Comparison of ENCODE assay signal across 24 cellular contexts in the genomic region with DNA sequence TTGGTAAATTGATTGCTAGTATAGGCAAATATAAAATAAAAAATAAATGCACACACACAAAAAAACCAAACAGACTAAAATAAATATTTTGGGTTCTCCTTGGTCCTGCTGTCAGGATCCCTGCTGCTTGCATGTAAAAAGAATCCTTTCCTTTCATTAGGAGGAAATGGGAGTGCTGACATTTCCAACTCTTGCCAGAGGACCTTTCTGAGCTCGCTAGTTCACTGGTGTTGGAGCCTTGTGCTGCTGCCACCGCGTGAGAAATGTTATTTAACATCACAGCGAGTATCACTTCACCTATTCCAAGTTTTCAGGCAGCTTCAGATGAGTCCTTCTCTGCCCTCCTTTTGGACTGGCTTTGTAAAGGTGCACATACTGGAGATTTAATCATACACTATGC.
DNase-seq lines count a peak whose midpoint lies in the region; ATAC-seq, FAIRE-seq and TF ChIP-seq lines count a peak whose summit lies in the region.
"Had no signal": no experiment of that assay in that cellular context is flagged by ENCODE, and none has a peak within 500 bp of the region (broad histone marks: within the 10 kb centered on the region; RNA-seq: fewer than 3 reads in every experiment).

No MANE protein-coding gene starts in this region.

- H2AFZ ChIP-seq in H1 (ENCODE audit: low read length): no peak overlapping the region

- H3K4me3 ChIP-seq in HUES6 (ENCODE audit: low read depth, low read length): peak overlapping the region; percentile 28; the same call in 1 of the 2 replicates
- H3K4me3 ChIP-seq in H1 (ENCODE audit: extremely low read depth in 1 of 4, insufficient read depth in 2 of 4, low read depth in 3 of 4, low read length in 4 of 4): no peak overlapping the region
- no peak overlapping the region for H3K4me3 ChIP-seq in mesendoderm (ENCODE audit: low read length)
- H3K4me3 ChIP-seq: BLaER1 treated with 17β-estradiol and CSF1 and Interleukin-3, amounts not matched to agents 10 nM and 100 nM; HAP-1; SJSA1 had no signal

- FAIRE-seq in H1 (lab: Jason Lieb, UNC): peak; percentile 60
- FAIRE-seq: D721Med, GM19239, RCC 7860 had no signal

- H2BK120ac ChIP-seq in H1 (replicated peaks; ENCODE audit: low read depth, low read length): no peak overlapping the region
- H2BK120ac ChIP-seq in mesendoderm (ENCODE audit: low read depth, low read length): no peak overlapping the region

- H2AK5ac ChIP-seq in H1 (ENCODE audit: low read depth, low read length) (no peak overlapping the region), mesendoderm (ENCODE audit: low read length) (no peak overlapping the region)

- H2BK5ac ChIP-seq in H1 (ENCODE audit: low read depth, low read length): no peak overlapping the region
- no peak overlapping the region for H2BK5ac ChIP-seq in mesendoderm (ENCODE audit: low read length)

- H3K79me1 ChIP-seq in H1 (ENCODE audit: low read depth, low read length): no peaks in the 10 kb centered on the region
- no peaks in the 10 kb centered on the region for H3K79me1 ChIP-seq in mesendoderm (ENCODE audit: low read length)

- H3K27ac ChIP-seq in HUES6 (ENCODE audit: low read depth, low read length): no peak overlapping the region
- no peak overlapping the region for H3K27ac ChIP-seq in H1 (ENCODE audit: low read depth, low read length)
- no peak overlapping the region for H3K27ac ChIP-seq in mesendoderm (ENCODE audit: low read depth, low read length)
- H3K27ac ChIP-seq: BLaER1 treated with 17β-estradiol and CSF1 and Interleukin-3, amounts not matched to agents 10 nM and 100 nM; HL-60; SJSA1 had no signal

- no peak overlapping the region for H4K5ac ChIP-seq in H1 (ENCODE audit: insufficient read length, low read depth, low read length)
- H4K5ac ChIP-seq in mesendoderm (ENCODE audit: low read length): no peak overlapping the region

- H4K91ac ChIP-seq in H1 (replicated peaks; ENCODE audit: insufficient read length, low read length): no peak overlapping the region

- no peaks in the 10 kb centered on the region for H3K9me3 ChIP-seq in HUES6 (ENCODE audit: control insufficient read depth, insufficient read depth, low read depth, low read length)
- no peaks in the 10 kb centered on the region; a peak in 1 of 4 replicates for H3K9me3 ChIP-seq in H1 (ENCODE audit: insufficient read depth in 2 of 2, low read depth in 1 of 2, low read length in 1 of 2)
- H3K9me3 ChIP-seq: BLaER1 treated with 17β-estradiol and CSF1 and Interleukin-3, amounts not matched to agents 10 nM and 100 nM; HAP-1; SJSA1 had no signal

- H3K4me2 ChIP-seq in H1 (ENCODE audit: insufficient read depth in 1 of 2, low read depth in 2 of 2, low read length in 2 of 2): no peak overlapping the region
- H3K4me2 ChIP-seq in mesendoderm (ENCODE audit: low read length): no peak overlapping the region
- H3K4me2 ChIP-seq: BLaER1 treated with 17β-estradiol and CSF1 and Interleukin-3, amounts not matched to agents 10 nM and 100 nM had no signal

- no peak for TF ChIP-seq CTCF in H1 (IDR thresholded peaks at IDR 0.05; ENCODE audit: control extremely low read depth in 1 of 3, insufficient read depth in 1 of 3, low read depth in 1 of 3, low read length in 3 of 3)
- no peak for TF ChIP-seq CTCF in mesothelial cell of epicardium (IDR thresholded peaks at IDR 0.05; ENCODE audit: unreplicated experiment)

- H3K23me2 ChIP-seq in H1 (ENCODE audit: low read depth, low read length): no peaks in the 10 kb centered on the region

- no peak overlapping the region for H3K4me3 Mint-ChIP-seq in mesothelial cell of epicardium
- H3K4me3 Mint-ChIP-seq: CD4-positive, alpha-beta memory T cell had no signal

- H3K27me3 Mint-ChIP-seq in mesothelial cell of epicardium (ENCODE audit: low read depth): peaks cover 4% of the 10 kb centered on the region

- WGBS in H1 (ENCODE audit: extremely low coverage in 1 of 2, insufficient coverage in 1 of 2, insufficient read length in 1 of 2, insufficient replicate concordance in 2 of 2, low coverage in 1 of 2, low lambda C conversion rate in 2 of 2, missing lambda C conversion rate in 1 of 2), 2 experiments: 44% methylated on average over 4 of the region's 4 CpGs; no CpG with 5 or more reads in 1 of the 2 experiments
- no CpG with 5 or more reads among the region's 4 CpGs for WGBS in mesendoderm (ENCODE audit: extremely low coverage, insufficient coverage, low lambda C conversion rate)

- no peaks in the 10 kb centered on the region for H3K4me1 Mint-ChIP-seq in mesothelial cell of epicardium
- H3K4me1 Mint-ChIP-seq: CD4-positive, alpha-beta memory T cell had no signal

- no peak for TF ChIP-seq RAD21 in H1 (IDR thresholded peaks at IDR 0.05 in 1 of 2, conservative IDR thresholded peaks at IDR 0.05 in 1 of 2; ENCODE audit: low read depth in 2 of 2, low read length in 2 of 2)

- H3K27ac Mint-ChIP-seq in mesothelial cell of epicardium: no peak overlapping the region
- H3K27ac Mint-ChIP-seq: CD4-positive, alpha-beta memory T cell had no signal

- H3K23ac ChIP-seq in H1 (ENCODE audit: insufficient read length) (no peak overlapping the region), mesendoderm (ENCODE audit: low read length) (no peak overlapping the region)

- H4K8ac ChIP-seq in H1 (ENCODE audit: extremely low read depth, insufficient read depth, low read length) (no peak overlapping the region), mesendoderm (ENCODE audit: low read depth, low read length) (no peak overlapping the region)

- no peaks in the 10 kb centered on the region for H4K20me1 ChIP-seq in H1 (replicated peaks in 1 of 2; ENCODE audit: control insufficient read depth in 1 of 2, insufficient read depth in 2 of 2, low read length in 2 of 2)
- H4K20me1 ChIP-seq: BLaER1 treated with 17β-estradiol and CSF1 and Interleukin-3, amounts not matched to agents 10 nM and 100 nM had no signal

- no peak overlapping the region for H3K4ac ChIP-seq in H1 (replicated peaks; ENCODE audit: insufficient read length, low read depth, low read length)
- no peak overlapping the region for H3K4ac ChIP-seq in mesendoderm (ENCODE audit: low read depth, low read length)

- no peak overlapping the region for H3K9ac ChIP-seq in HUES6 (ENCODE audit: low read length)
- no peak overlapping the region for H3K9ac ChIP-seq in H1 (replicated peaks in 1 of 4; ENCODE audit: extremely low read depth in 1 of 4, low read depth in 3 of 4, low read length in 3 of 4)
- H3K9ac ChIP-seq in mesendoderm (ENCODE audit: low read length): no peak overlapping the region
- H3K9ac ChIP-seq: BLaER1 treated with 17β-estradiol and CSF1 and Interleukin-3, amounts not matched to agents 10 nM and 100 nM had no signal

- H3K18ac ChIP-seq in H1 (ENCODE audit: extremely low read depth, low read length): no peak overlapping the region
- no peak overlapping the region for H3K18ac ChIP-seq in mesendoderm (ENCODE audit: low read length)

- CTCF ChIA-PET in H1 (lab: Charles Lee; ENCODE audit: partially characterized antibody): interaction anchor here (1.0 kb wide), 1 partner anchor 11 kb away, joined by 3 read pairs; no protein-coding TSS in a partner anchor

- no peaks in the 10 kb centered on the region for H3K27me3 ChIP-seq in HUES6 (ENCODE audit: control insufficient read depth, insufficient read depth, low read length)
- no peaks in the 10 kb centered on the region for H3K27me3 ChIP-seq in H1 (replicated peaks in 1 of 4; ENCODE audit: control insufficient read depth in 3 of 4, extremely low read depth in 1 of 4, insufficient read depth in 3 of 4, low read length in 3 of 4)
- no peaks in the 10 kb centered on the region for H3K27me3 ChIP-seq in mesendoderm (ENCODE audit: insufficient read depth, low read length, poor library complexity)
- H3K27me3 ChIP-seq: BLaER1 treated with 17β-estradiol and CSF1 and Interleukin-3, amounts not matched to agents 10 nM and 100 nM; SJSA1 had no signal

- DNase-seq in ELF-1 (ENCODE audit: low read depth, low spot score) (peak; percentile 12), H1 (ENCODE audit: low read depth in 1 of 2, low spot score in 2 of 2) (no peak), mesendoderm (peak; percentile 20), NCI-H1930 (lab: John Stamatoyannopoulos, UW) (no peak), mesothelial cell of epicardium (ENCODE audit: low spot score in 2 of 2, unreplicated experiment in 2 of 2) (no peak)
- no peak for DNase-seq in stimulated activated CD4-positive, alpha-beta T cell treated with anti-CD3 and anti-CD28 coated beads, Interleukin-15, amount 100 ng/mL, for 24 hours
- DNase-seq: ACHN; CD4-positive, alpha-beta memory T cell; DMS53; GF-D8; KG1; NCI-H1092; NCI-H1436 treated with DMSO at 0.1 percent for 48 hours; NCI-H510A; OCI-M1 had no signal

- H3K36me3 ChIP-seq in HUES6 (ENCODE audit: control insufficient read depth, insufficient read depth, low read length) (no peaks in the 10 kb centered on the region), H1 (ENCODE audit: control insufficient read depth in 2 of 4, insufficient read depth in 4 of 4, low read length in 3 of 4) (no peaks in the 10 kb centered on the region), mesendoderm (ENCODE audit: control insufficient read depth, insufficient read depth, low read length) (no peaks in the 10 kb centered on the region)
- H3K36me3 ChIP-seq: BLaER1 treated with 17β-estradiol and CSF1 and Interleukin-3, amounts not matched to agents 10 nM and 100 nM; HAP-1; SJSA1 had no signal

- TF ChIP-seq POLR2A in H1 (IDR thresholded peaks at IDR 0.05; ENCODE audit: control extremely low read depth in 1 of 2, low read depth in 2 of 2, low read length in 2 of 2): no peak

- POLR2A ChIA-PET in H1 (lab: Charles Lee; ENCODE audit: partially characterized antibody): no interaction called here

- ATAC-seq in GM18873 (IDR thresholded peaks at IDR 0.05; ENCODE audit: low FRiP score, unreplicated experiment): no peak

- H3K4me1 ChIP-seq in HUES6 (ENCODE audit: control insufficient read depth, insufficient read depth, low read length) (peaks cover 8% of the 10 kb centered on the region), H1 (replicated peaks in 1 of 4; ENCODE audit: control insufficient read depth in 3 of 4, insufficient read depth in 4 of 4, low read length in 3 of 4) (peaks cover 0 to 3% (median 0%) of the 10 kb centered on the region in 4 experiments; a peak in 3 of 7 replicates), mesendoderm (ENCODE audit: control insufficient read depth, low read depth, low read length) (no peaks in the 10 kb centered on the region)
- H3K4me1 ChIP-seq: BLaER1 treated with 17β-estradiol and CSF1 and Interleukin-3, amounts not matched to agents 10 nM and 100 nM; HAP-1; SJSA1 had no signal

- no peak for TF ChIP-seq EP300 in H1 (IDR thresholded peaks at IDR 0.05; ENCODE audit: borderline replicate concordance in 1 of 2, low read depth in 2 of 2, low read length in 2 of 2)

- H3K79me2 ChIP-seq in H1 (ENCODE audit: control insufficient read depth in 1 of 2, insufficient read depth in 2 of 2, low read length in 2 of 2) (no peaks in the 10 kb centered on the region), mesendoderm (ENCODE audit: control insufficient read depth, insufficient read depth, low read length) (no peaks in the 10 kb centered on the region)

- H3K14ac ChIP-seq in H1 (ENCODE audit: insufficient read length): no peak overlapping the region

- no peak overlapping the region for H2BK15ac ChIP-seq in H1 (ENCODE audit: low read length)
- no peak overlapping the region for H2BK15ac ChIP-seq in mesendoderm (replicated peaks; ENCODE audit: low read depth)

- H2BK12ac ChIP-seq in H1 (ENCODE audit: low read depth, low read length): no peak overlapping the region

- H3K36me3 Mint-ChIP-seq in mesothelial cell of epicardium: no peaks in the 10 kb centered on the region
- H3K36me3 Mint-ChIP-seq: CD4-positive, alpha-beta memory T cell had no signal

- H2BK20ac ChIP-seq in H1 (ENCODE audit: low read length): no peak overlapping the region

- H3K56ac ChIP-seq in H1 (replicated peaks; ENCODE audit: insufficient read length, low read depth, low read length) (no peak overlapping the region), mesendoderm (ENCODE audit: low read length) (no peak overlapping the region)

- peaks cover 3% of the 10 kb centered on the region for H3K9me3 Mint-ChIP-seq in mesothelial cell of epicardium

Comparison
In these comparisons a context has a peak if more than half of its experiments do, and no peak if none do; other contexts are left out.
1. DNase-seq: peak in ELF-1 (single experiment) and mesendoderm (single experiment); none in H1 (0 of 2), NCI-H1930 (0 of 2), mesothelial cell of epicardium (0 of 2) and stimulated activated CD4-positive, alpha-beta T cell treated with anti-CD3 and anti-CD28 coated beads, Interleukin-15, amount 100 ng/mL, for 24 hours (single experiment).